Comparison of ENCODE assay signal across 21 cellular contexts in the genomic region with DNA sequence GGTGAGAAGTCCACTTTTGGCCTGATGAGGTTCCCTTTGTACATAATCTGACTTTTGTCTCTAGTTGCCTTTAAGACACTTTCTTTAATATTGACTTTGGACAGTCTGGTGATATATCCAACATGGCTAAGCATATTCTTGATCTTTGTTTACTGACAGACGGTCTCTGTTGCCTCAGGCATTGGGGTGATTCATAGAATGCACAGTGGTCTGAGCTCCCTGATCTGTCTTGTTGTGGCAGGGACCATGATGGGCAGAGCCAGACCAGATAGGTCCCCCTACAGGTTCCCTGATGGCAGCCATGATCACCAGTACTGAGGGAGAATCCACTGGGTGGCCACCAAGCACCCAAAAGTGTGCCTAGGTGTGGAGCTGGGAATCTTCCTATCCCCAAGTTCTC.
"Had no signal": no experiment of that assay in that cellular context is flagged by ENCODE, and none has a peak within 500 bp of the region (broad histone marks: within the 10 kb centered on the region; RNA-seq: fewer than 3 reads in every experiment).

No MANE protein-coding gene starts in this region.

- H3K27me3 Mint-ChIP-seq: memory B cell; naive B cell; naive thymus-derived CD8-positive, alpha-beta T cell had no signal

- H3K4me2 ChIP-seq: hepatocyte had no signal

- H3K27ac ChIP-seq: coronary artery, dorsolateral prefrontal cortex, epithelial cell of prostate, esophagus squamous epithelium, gastroesophageal sphincter, heart left ventricle, hepatocyte, left lung, lower lobe of right lung had no signal

- DNase-seq: dorsolateral prefrontal cortex; effector CD4-positive, alpha-beta T cell; effector memory CD4-positive, alpha-beta T cell; erythroblast; esophagus squamous epithelium; foreskin fibroblast; heart left ventricle; left cardiac atrium; left lung; left ventricle myocardium superior; lower lobe of right lung; mesendoderm; midbrain; naive B cell; naive thymus-derived CD8-positive, alpha-beta T cell had no signal

- H3K36me3 ChIP-seq: esophagus squamous epithelium, gastroesophageal sphincter, heart left ventricle, left lung, lower lobe of right lung had no signal

- H3K79me2 ChIP-seq: hepatocyte had no signal

- H3K36me3 Mint-ChIP-seq: memory B cell; naive B cell; naive thymus-derived CD8-positive, alpha-beta T cell had no signal

- H3K4me1 Mint-ChIP-seq: memory B cell; naive B cell; naive thymus-derived CD8-positive, alpha-beta T cell had no signal

- H3K4me3 ChIP-seq: coronary artery, dorsolateral prefrontal cortex, esophagus squamous epithelium, gastroesophageal sphincter, heart left ventricle, hepatocyte, left lung, lower lobe of right lung had no signal

- H3K27ac Mint-ChIP-seq: memory B cell; naive B cell; naive thymus-derived CD8-positive, alpha-beta T cell had no signal

- ATAC-seq: esophagus mucosa; gastroesophageal sphincter; left cardiac atrium; left lung; left ventricle myocardium superior; lower lobe of right lung; naive thymus-derived CD8-positive, alpha-beta T cell had no signal

- H3K4me3 Mint-ChIP-seq: memory B cell; naive B cell; naive thymus-derived CD8-positive, alpha-beta T cell had no signal

- H3K4me1 ChIP-seq: esophagus squamous epithelium, gastroesophageal sphincter, left lung, lower lobe of right lung had no signal

- H2AFZ ChIP-seq: hepatocyte had no signal

- H3K27me3 ChIP-seq: esophagus squamous epithelium, gastroesophageal sphincter, heart left ventricle, hepatocyte, left lung had no signal
